In the genomic region with DNA sequence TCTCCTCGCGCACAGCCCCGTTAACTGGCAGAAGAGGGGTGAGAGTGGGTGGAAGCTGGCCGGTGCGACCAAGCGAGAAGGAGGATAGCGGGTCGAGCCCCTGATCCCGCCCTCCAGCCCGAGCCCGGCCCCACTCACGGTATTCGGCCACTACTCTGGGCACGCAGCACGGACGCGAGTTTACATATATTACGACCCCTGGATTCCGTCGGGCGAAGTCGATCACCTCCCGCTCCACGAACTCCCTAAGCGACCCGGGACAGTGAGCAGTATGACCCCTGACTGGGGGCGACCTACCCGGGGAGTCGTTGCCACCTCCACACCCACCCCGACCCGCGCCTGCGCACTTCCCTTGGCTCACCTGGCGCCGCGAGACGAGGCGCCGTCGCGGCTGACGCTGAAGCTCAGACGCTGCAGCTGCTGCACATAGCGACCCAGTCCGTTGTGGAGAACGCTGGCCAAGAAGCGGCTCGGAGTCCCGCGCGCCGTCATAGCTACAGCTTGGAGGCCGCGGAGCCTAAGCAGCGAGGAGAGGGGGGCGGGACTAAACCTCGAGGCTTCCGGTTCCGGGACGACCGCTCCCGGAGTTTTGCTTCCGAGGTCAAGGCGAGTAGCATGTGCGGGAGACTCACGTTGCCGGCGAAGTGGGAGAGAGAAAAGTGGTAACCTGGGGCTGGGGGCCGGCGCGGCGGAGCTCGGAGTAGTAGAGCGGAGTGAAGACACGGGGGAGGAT, we compare ENCODE assay signal across 1 cellular context.
TF ChIP-seq lines count a peak whose summit lies in the region.

A gene (minus strand): TSS at position 546 of the 733 bp plus-strand sequence. CDS start 54 bp downstream, at position 492.
A gene (plus strand): TSS at position 592 of the 733 bp plus-strand sequence. CDS start 668 bp downstream, outside the sequence.

TF ChIP-seq in K562, 482 proteins besides CTCF, POLR2A, EP300 and RAD21 (continued from another document and continues in another):
- TF ChIP-seq, protein P1, sequence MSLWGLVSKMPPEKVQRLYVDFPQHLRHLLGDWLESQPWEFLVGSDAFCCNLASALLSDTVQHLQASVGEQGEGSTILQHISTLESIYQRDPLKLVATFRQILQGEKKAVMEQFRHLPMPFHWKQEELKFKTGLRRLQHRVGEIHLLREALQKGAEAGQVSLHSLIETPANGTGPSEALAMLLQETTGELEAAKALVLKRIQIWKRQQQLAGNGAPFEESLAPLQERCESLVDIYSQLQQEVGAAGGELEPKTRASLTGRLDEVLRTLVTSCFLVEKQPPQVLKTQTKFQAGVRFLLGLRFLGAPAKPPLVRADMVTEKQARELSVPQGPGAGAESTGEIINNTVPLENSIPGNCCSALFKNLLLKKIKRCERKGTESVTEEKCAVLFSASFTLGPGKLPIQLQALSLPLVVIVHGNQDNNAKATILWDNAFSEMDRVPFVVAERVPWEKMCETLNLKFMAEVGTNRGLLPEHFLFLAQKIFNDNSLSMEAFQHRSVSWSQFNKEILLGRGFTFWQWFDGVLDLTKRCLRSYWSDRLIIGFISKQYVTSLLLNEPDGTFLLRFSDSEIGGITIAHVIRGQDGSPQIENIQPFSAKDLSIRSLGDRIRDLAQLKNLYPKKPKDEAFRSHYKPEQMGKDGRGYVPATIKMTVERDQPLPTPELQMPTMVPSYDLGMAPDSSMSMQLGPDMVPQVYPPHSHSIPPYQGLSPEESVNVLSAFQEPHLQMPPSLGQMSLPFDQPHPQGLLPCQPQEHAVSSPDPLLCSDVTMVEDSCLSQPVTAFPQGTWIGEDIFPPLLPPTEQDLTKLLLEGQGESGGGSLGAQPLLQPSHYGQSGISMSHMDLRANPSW (CRISPR knock-in tag; IDR thresholded peaks at IDR 0.05): no peak
- TF ChIP-seq RFX1 (IDR thresholded peaks at IDR 0.05): no peak
- TF ChIP-seq, protein P2, sequence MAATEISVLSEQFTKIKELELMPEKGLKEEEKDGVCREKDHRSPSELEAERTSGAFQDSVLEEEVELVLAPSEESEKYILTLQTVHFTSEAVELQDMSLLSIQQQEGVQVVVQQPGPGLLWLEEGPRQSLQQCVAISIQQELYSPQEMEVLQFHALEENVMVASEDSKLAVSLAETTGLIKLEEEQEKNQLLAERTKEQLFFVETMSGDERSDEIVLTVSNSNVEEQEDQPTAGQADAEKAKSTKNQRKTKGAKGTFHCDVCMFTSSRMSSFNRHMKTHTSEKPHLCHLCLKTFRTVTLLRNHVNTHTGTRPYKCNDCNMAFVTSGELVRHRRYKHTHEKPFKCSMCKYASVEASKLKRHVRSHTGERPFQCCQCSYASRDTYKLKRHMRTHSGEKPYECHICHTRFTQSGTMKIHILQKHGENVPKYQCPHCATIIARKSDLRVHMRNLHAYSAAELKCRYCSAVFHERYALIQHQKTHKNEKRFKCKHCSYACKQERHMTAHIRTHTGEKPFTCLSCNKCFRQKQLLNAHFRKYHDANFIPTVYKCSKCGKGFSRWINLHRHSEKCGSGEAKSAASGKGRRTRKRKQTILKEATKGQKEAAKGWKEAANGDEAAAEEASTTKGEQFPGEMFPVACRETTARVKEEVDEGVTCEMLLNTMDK (IDR thresholded peaks at IDR 0.05; ENCODE audit: borderline replicate concordance, insufficient read depth, low read depth, low read length, poor library complexity, severe bottlenecking): no peak
- TF ChIP-seq HDAC1 (IDR thresholded peaks at IDR 0.05): peak in 1 of 2 experiments; percentile 99; a peak in 2 of 4 replicates
- no peak for TF ChIP-seq SIX5 (IDR thresholded peaks at IDR 0.05; ENCODE audit: borderline replicate concordance in 1 of 2, insufficient read depth in 1 of 2, low read depth in 1 of 2, low read length in 2 of 2)
- TF ChIP-seq EGR1 (conservative IDR thresholded peaks at IDR 0.05): no peak
- no peak for TF ChIP-seq COPS2 (conservative IDR thresholded peaks at IDR 0.05)
- no peak; the same call in 1 of the 2 replicates for TF ChIP-seq ETV1 (tag; conservative IDR thresholded peaks at IDR 0.05; ENCODE audit: low read depth)
- TF ChIP-seq SP2 (IDR thresholded peaks at IDR 0.05; ENCODE audit: extremely low read depth, low read depth, low read length, poor library complexity, severe bottlenecking): peak; percentile 20
- 0 out of 2 replicates have a peak, but pooled peaks have one; percentile 43 for TF ChIP-seq ELF2 (CRISPR knock-in tag; IDR thresholded peaks at IDR 0.05)
- TF ChIP-seq ZNF717 (CRISPR knock-in tag; IDR thresholded peaks at IDR 0.05): no peak
- no peak for TF ChIP-seq XRCC4 (IDR thresholded peaks at IDR 0.05; ENCODE audit: extremely low read depth, insufficient read depth, insufficient read length)
- no peak for TF ChIP-seq BMI1 (IDR thresholded peaks at IDR 0.05; ENCODE audit: low read length)
- TF ChIP-seq U2AF2 (optimal IDR thresholded peaks at IDR 0.05; ENCODE audit: low read depth, low read length): no peak
- TF ChIP-seq, protein P3, sequence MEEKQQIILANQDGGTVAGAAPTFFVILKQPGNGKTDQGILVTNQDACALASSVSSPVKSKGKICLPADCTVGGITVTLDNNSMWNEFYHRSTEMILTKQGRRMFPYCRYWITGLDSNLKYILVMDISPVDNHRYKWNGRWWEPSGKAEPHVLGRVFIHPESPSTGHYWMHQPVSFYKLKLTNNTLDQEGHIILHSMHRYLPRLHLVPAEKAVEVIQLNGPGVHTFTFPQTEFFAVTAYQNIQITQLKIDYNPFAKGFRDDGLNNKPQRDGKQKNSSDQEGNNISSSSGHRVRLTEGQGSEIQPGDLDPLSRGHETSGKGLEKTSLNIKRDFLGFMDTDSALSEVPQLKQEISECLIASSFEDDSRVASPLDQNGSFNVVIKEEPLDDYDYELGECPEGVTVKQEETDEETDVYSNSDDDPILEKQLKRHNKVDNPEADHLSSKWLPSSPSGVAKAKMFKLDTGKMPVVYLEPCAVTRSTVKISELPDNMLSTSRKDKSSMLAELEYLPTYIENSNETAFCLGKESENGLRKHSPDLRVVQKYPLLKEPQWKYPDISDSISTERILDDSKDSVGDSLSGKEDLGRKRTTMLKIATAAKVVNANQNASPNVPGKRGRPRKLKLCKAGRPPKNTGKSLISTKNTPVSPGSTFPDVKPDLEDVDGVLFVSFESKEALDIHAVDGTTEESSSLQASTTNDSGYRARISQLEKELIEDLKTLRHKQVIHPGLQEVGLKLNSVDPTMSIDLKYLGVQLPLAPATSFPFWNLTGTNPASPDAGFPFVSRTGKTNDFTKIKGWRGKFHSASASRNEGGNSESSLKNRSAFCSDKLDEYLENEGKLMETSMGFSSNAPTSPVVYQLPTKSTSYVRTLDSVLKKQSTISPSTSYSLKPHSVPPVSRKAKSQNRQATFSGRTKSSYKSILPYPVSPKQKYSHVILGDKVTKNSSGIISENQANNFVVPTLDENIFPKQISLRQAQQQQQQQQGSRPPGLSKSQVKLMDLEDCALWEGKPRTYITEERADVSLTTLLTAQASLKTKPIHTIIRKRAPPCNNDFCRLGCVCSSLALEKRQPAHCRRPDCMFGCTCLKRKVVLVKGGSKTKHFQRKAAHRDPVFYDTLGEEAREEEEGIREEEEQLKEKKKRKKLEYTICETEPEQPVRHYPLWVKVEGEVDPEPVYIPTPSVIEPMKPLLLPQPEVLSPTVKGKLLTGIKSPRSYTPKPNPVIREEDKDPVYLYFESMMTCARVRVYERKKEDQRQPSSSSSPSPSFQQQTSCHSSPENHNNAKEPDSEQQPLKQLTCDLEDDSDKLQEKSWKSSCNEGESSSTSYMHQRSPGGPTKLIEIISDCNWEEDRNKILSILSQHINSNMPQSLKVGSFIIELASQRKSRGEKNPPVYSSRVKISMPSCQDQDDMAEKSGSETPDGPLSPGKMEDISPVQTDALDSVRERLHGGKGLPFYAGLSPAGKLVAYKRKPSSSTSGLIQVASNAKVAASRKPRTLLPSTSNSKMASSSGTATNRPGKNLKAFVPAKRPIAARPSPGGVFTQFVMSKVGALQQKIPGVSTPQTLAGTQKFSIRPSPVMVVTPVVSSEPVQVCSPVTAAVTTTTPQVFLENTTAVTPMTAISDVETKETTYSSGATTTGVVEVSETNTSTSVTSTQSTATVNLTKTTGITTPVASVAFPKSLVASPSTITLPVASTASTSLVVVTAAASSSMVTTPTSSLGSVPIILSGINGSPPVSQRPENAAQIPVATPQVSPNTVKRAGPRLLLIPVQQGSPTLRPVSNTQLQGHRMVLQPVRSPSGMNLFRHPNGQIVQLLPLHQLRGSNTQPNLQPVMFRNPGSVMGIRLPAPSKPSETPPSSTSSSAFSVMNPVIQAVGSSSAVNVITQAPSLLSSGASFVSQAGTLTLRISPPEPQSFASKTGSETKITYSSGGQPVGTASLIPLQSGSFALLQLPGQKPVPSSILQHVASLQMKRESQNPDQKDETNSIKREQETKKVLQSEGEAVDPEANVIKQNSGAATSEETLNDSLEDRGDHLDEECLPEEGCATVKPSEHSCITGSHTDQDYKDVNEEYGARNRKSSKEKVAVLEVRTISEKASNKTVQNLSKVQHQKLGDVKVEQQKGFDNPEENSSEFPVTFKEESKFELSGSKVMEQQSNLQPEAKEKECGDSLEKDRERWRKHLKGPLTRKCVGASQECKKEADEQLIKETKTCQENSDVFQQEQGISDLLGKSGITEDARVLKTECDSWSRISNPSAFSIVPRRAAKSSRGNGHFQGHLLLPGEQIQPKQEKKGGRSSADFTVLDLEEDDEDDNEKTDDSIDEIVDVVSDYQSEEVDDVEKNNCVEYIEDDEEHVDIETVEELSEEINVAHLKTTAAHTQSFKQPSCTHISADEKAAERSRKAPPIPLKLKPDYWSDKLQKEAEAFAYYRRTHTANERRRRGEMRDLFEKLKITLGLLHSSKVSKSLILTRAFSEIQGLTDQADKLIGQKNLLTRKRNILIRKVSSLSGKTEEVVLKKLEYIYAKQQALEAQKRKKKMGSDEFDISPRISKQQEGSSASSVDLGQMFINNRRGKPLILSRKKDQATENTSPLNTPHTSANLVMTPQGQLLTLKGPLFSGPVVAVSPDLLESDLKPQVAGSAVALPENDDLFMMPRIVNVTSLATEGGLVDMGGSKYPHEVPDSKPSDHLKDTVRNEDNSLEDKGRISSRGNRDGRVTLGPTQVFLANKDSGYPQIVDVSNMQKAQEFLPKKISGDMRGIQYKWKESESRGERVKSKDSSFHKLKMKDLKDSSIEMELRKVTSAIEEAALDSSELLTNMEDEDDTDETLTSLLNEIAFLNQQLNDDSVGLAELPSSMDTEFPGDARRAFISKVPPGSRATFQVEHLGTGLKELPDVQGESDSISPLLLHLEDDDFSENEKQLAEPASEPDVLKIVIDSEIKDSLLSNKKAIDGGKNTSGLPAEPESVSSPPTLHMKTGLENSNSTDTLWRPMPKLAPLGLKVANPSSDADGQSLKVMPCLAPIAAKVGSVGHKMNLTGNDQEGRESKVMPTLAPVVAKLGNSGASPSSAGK (IDR thresholded peaks at IDR 0.05): peak; percentile 80
- TF ChIP-seq, protein P4, sequence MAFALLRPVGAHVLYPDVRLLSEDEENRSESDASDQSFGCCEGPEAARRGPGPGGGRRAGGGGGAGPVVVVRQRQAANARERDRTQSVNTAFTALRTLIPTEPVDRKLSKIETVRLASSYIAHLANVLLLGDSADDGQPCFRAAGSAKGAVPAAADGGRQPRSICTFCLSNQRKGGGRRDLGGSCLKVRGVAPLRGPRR (CRISPR knock-in tag; IDR thresholded peaks at IDR 0.05): no peak
- TF ChIP-seq, protein P5, sequence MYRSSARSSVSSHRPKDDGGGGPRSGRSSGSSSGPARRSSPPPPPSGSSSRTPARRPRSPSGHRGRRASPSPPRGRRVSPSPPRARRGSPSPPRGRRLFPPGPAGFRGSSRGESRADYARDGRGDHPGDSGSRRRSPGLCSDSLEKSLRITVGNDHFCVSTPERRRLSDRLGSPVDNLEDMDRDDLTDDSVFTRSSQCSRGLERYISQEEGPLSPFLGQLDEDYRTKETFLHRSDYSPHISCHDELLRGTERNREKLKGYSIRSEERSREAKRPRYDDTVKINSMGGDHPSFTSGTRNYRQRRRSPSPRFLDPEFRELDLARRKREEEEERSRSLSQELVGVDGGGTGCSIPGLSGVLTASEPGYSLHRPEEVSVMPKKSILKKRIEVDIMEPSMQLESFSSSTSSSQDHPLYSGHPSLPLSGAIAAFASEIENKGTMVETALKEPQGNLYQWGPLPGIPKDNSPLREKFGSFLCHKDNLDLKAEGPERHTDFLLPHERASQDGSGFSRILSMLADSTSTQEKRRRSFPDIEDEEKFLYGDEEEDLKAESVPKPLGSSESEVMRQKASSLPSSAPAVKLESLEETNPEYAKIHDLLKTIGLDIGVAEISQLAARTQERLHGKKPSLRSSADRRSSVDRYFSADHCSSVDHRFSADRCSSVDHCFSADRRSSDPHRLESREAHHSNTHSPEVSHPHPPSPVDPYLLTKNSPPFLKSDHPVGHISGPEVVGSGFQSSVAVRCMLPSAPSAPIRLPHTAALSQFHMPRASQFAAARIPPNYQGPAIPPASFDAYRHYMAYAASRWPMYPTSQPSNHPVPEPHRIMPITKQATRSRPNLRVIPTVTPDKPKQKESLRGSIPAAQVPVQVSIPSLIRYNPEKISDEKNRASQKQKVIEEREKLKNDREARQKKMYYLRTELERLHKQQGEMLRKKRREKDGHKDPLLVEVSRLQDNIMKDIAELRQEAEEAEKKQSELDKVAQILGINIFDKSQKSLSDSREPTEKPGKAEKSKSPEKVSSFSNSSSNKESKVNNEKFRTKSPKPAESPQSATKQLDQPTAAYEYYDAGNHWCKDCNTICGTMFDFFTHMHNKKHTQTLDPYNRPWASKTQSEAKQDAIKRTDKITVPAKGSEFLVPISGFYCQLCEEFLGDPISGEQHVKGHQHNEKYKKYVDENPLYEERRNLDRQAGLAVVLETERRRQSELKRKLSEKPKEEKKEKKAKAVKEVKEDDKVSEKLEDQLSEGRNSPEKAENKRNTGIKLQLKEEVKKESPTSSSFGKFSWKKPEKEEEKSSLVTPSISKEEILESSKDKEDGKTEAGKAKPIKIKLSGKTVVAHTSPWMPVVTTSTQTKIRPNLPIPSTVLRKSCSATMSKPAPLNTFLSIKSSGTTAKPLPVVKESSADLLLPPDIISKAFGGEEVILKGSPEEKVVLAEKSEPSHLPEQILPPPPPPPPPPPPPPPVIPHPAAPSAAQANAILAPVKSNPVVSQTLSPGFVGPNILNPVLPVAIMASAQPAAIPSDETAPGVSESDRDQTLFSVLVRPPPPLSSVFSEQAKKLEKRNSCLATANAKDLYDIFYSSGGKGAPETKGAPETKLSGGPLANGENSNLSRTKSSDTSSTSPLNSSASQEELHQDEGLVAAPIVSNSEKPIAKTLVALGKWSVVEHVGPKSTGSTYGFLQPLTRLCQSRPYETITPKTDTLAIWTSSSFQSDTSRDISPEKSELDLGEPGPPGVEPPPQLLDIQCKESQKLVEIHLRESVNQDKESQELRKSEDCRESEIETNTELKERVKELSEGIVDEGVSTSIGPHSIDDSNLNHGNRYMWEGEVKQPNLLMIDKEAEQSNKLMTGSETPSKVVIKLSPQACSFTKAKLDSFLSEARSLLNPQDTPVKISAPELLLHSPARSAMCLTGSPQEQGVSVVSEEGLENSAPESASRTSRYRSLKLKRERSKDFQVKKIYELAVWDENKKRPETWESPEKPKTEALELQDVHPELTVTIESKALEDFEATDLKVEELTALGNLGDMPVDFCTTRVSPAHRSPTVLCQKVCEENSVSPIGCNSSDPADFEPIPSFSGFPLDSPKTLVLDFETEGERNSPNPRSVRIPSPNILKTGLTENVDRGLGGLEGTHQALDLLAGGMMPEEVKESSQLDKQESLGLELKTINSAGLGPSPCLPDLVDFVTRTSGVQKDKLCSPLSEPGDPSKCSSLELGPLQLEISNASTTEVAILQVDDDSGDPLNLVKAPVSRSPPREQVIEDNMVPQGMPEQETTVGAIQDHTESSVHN (IDR thresholded peaks at IDR 0.05; ENCODE audit: borderline replicate concordance in 1 of 2, low read depth in 1 of 2): no peak
- TF ChIP-seq PML (IDR thresholded peaks at IDR 0.05; ENCODE audit: low read length): peak; percentile 45; the same call in 1 of the 2 replicates
- no peak for TF ChIP-seq ZNF311 (CRISPR knock-in tag; IDR thresholded peaks at IDR 0.05)
- TF ChIP-seq PCBP2 (IDR thresholded peaks at IDR 0.05; ENCODE audit: low read depth, low read length, poor library complexity, severe bottlenecking): no peak
- TF ChIP-seq ATF7 (IDR thresholded peaks at IDR 0.05): peak; percentile 27; the same call in 1 of the 2 replicates
- no peak for TF ChIP-seq ZNF431 (CRISPR knock-in tag; IDR thresholded peaks at IDR 0.05)
- TF ChIP-seq KDM4B (IDR thresholded peaks at IDR 0.05; ENCODE audit: borderline replicate concordance in 2 of 2, low read depth in 1 of 2): peak in 1 of 2 experiments; percentile 92; a peak in 2 of 4 replicates
- no peak for TF ChIP-seq FOXM1 (IDR thresholded peaks at IDR 0.05; ENCODE audit: low read depth)
- TF ChIP-seq FOXM1 (CRISPR knock-in tag; IDR thresholded peaks at IDR 0.05; ENCODE audit: low read depth): no peak
